8 cellular contexts compared by ENCODE assay signal in genomic region chr4:1348014-1348513, GRCh38. TPM values are rescaled to one million over a fixed set of nuclear protein-coding genes. Genes with fewer than 3 reads are reported as not detected.
A peak's percentile ranks its signal among the peaks of the same experiment; 100 is the strongest.
DNase-seq lines count a peak whose midpoint lies in the region; FAIRE-seq and TF ChIP-seq lines count a peak whose summit lies in the region.

No MANE protein-coding gene starts in this region.

- no peak for FAIRE-seq in GM12892 (lab: Jason Lieb, UNC)

- H3K4me1 ChIP-seq in mucosa of stomach (ENCODE audit: control insufficient read depth, insufficient read depth, low read length): peaks cover 41% of the 10 kb centered on the region

- H3K4me1 Mint-ChIP-seq in chondrocyte (ENCODE audit: low read depth): peaks cover 44% of the 10 kb centered on the region

- TF ChIP-seq CTCF in 22Rv1 (IDR thresholded peaks at IDR 0.05): no peak
- TF ChIP-seq CTCF in chondrocyte (IDR thresholded peaks at IDR 0.05): no peak

- H3K27me3 Mint-ChIP-seq in chondrocyte (ENCODE audit: low read depth): no peaks in the 10 kb centered on the region

- no peak for TF ChIP-seq POLR2A in GM12892 (IDR thresholded peaks at IDR 0.05; ENCODE audit: low read depth, low read length)

- no peaks in the 10 kb centered on the region for H3K9me3 Mint-ChIP-seq in chondrocyte (ENCODE audit: low read depth)

- H3K36me3 Mint-ChIP-seq in chondrocyte (ENCODE audit: low read depth): peaks cover 5% of the 10 kb centered on the region

- peak overlapping the region; percentile 93 for H3K27ac Mint-ChIP-seq in chondrocyte (ENCODE audit: unreplicated experiment)

- peak overlapping the region; percentile 84 for H3K9ac ChIP-seq in mucosa of stomach (ENCODE audit: low read length)

- peak overlapping the region; percentile 81 for H3K4me3 Mint-ChIP-seq in chondrocyte (ENCODE audit: unreplicated experiment)

- H3K27ac ChIP-seq in 22Rv1: peak overlapping the region; percentile 90

- DNase-seq in Jurkat, Clone E6-1 (ENCODE audit: low read depth, low spot score): no peak
- no peak for DNase-seq in chondrocyte (ENCODE audit: low spot score)
- DNase-seq in GM12892 (ENCODE audit: insufficient read length): no peak
- no peak for DNase-seq in NCI-H2107 (lab: John Stamatoyannopoulos, UW)
- no peak for DNase-seq in NCI-H446 treated with DMSO at 0.1 percent for 48 hours (lab: John Stamatoyannopoulos, UW)
- DNase-seq in stimulated activated CD4-positive, alpha-beta T cell treated with anti-CD3 and anti-CD28 coated beads, Interleukin-1b, Interleukin-23, amount 100 ng/mL, for 48 hours: no peak

- H3K4me3 ChIP-seq in Jurkat, Clone E6-1 (ENCODE audit: low read length): peak overlapping the region; percentile 79
- peak overlapping the region; percentile 58 for H3K4me3 ChIP-seq in mucosa of stomach (ENCODE audit: low read length)

- no peaks in the 10 kb centered on the region for H3K9me3 ChIP-seq in mucosa of stomach (ENCODE audit: control insufficient read depth, low read length)

- peaks cover 4% of the 10 kb centered on the region for H3K36me3 ChIP-seq in mucosa of stomach (ENCODE audit: control insufficient read depth, insufficient read depth, low read length)

- no peaks in the 10 kb centered on the region for H3K27me3 ChIP-seq in mucosa of stomach (ENCODE audit: control insufficient read depth, insufficient read depth, low read length)

RNA-seq across cellular contexts. Expression of gene UVSSA, which starts 1.1 kb away (rescaled TPM):
- 13.9 TPM for polyA plus RNA-seq in Jurkat, Clone E6-1 (2012; ENCODE audit: insufficient read depth, insufficient read length)
- total RNA-seq in chondrocyte: 20.7 to 35.1 TPM (median 20.9 TPM) in 3 replicates
- 12.7 TPM for polyA plus RNA-seq in GM12892 (2012; ENCODE audit: missing spikeins)

RNA-seq across cellular contexts. Expression of gene NKX1-1, which starts 58.2 kb away (rescaled TPM):
- polyA plus RNA-seq in Jurkat, Clone E6-1 (2012; ENCODE audit: insufficient read depth, insufficient read length): not detected
- total RNA-seq in chondrocyte: not detected in 3 replicates
- not detected for polyA plus RNA-seq in GM12892 (2012; ENCODE audit: missing spikeins)

RNA-seq across cellular contexts. Expression of gene MAEA, which starts 58.4 kb away (rescaled TPM):
- polyA plus RNA-seq in Jurkat, Clone E6-1 (2012; ENCODE audit: insufficient read depth, insufficient read length): 56.8 TPM
- total RNA-seq in chondrocyte: 54.4 to 62.6 TPM (median 56.3 TPM) in 3 replicates
- polyA plus RNA-seq in GM12892 (2012; ENCODE audit: missing spikeins): 19.6 TPM
